Comparison of ENCODE assay signal across 20 cellular contexts in genomic region chr4:5526070-5526831, GRCh38.
A peak's percentile ranks its signal among the peaks of the same experiment; 100 is the strongest.
DNase-seq lines count a peak whose midpoint lies in the region; TF ChIP-seq lines count a peak whose summit lies in the region.
"Had no signal": no experiment of that assay in that cellular context is flagged by ENCODE, and none has a peak within 500 bp of the region (broad histone marks: within the 10 kb centered on the region; RNA-seq: fewer than 3 reads in every experiment).

No MANE protein-coding gene starts in this region.

- H3K9me3 ChIP-seq in HAP-1 = no peaks in the 10 kb centered on the region
- H3K9me3 ChIP-seq: A549, Peyer's patch had no signal

- H3K36me3 Mint-ChIP-seq in glutamatergic neuron (ENCODE audit: unreplicated experiment) = no peaks in the 10 kb centered on the region
- H3K36me3 Mint-ChIP-seq: CD14-positive monocyte had no signal

- DNase-seq in LHCN-M2 (ENCODE audit: low read depth) = peak; percentile 34
- peak; percentile 34 for DNase-seq in astrocyte of the hippocampus (ENCODE audit: low read depth, low spot score)
- peak; percentile 72 for DNase-seq in mucosa of gallbladder (ENCODE audit: low spot score)
- DNase-seq in retina = peak; percentile 55
- no peak for DNase-seq in foreskin fibroblast
- no peak for DNase-seq in glutamatergic neuron
- DNase-seq in HAP-1 (ENCODE audit: low spot score in 2 of 2) = no peak
- DNase-seq: DMS53, GDM1, KBM-7, NCI-H1092 treated with DMSO at 0.1 percent for 48 hours, NCI-H1436 treated with DMSO at 0.1 percent for 48 hours, NCI-H2081, NCI-H2171, NCI-H524 treated with DMSO at 0.1 percent for 48 hours, NCI-H82, Peyer's patch had no signal

- TF ChIP-seq CTCF in foreskin fibroblast (IDR thresholded peaks at IDR 0.05; ENCODE audit: low read depth, low read length) (no peak), glutamatergic neuron (IDR thresholded peaks at IDR 0.05; ENCODE audit: partially characterized antibody, unreplicated experiment) (no peak)

- no peaks in the 10 kb centered on the region for H3K4me1 ChIP-seq in HAP-1
- H3K4me1 ChIP-seq: A549, Peyer's patch had no signal

- H3K27me3 ChIP-seq in HAP-1 (ENCODE audit: low read depth) = no peaks in the 10 kb centered on the region
- H3K27me3 ChIP-seq: Peyer's patch had no signal

- H3K4me3 Mint-ChIP-seq in glutamatergic neuron (ENCODE audit: unreplicated experiment) = no peak overlapping the region
- H3K4me3 Mint-ChIP-seq: B cell, CD14-positive monocyte had no signal

- H3K27ac Mint-ChIP-seq in glutamatergic neuron (ENCODE audit: unreplicated experiment) = no peak overlapping the region
- H3K27ac Mint-ChIP-seq: B cell, CD14-positive monocyte had no signal

- in situ Hi-C loops in HAP-1 (cut with MboI; ENCODE audit: low sequenced_read_pairs) = no loop called here

- H3K4me1 Mint-ChIP-seq in glutamatergic neuron (ENCODE audit: low read depth, unreplicated experiment) = peaks cover 19% of the 10 kb centered on the region
- H3K4me1 Mint-ChIP-seq: B cell, CD14-positive monocyte had no signal

- H3K36me3 ChIP-seq in HAP-1 (replicated peaks) = no peaks in the 10 kb centered on the region
- H3K36me3 ChIP-seq: Peyer's patch had no signal

- peaks cover 2% of the 10 kb centered on the region for H3K27me3 Mint-ChIP-seq in glutamatergic neuron (ENCODE audit: unreplicated experiment)
- H3K27me3 Mint-ChIP-seq: B cell had no signal

- peaks cover 2% of the 10 kb centered on the region for H3K9me3 Mint-ChIP-seq in glutamatergic neuron (ENCODE audit: unreplicated experiment)

- H3K4me3 ChIP-seq in foreskin fibroblast (ENCODE audit: low read depth in 1 of 2, low read length in 2 of 2) (no peak overlapping the region), HAP-1 (no peak overlapping the region)
- H3K4me3 ChIP-seq: A549, Peyer's patch had no signal

Comparison
In these comparisons a context has a peak if more than half of its experiments do, and no peak if none do; other contexts are left out.
1. DNase-seq: peak in LHCN-M2 (single experiment), astrocyte of the hippocampus (single experiment), mucosa of gallbladder (single experiment) and retina (single experiment); none in foreskin fibroblast (0 of 2), glutamatergic neuron (single experiment) and HAP-1 (0 of 2).